25 cellular contexts compared by ENCODE assay signal in the genomic region with DNA sequence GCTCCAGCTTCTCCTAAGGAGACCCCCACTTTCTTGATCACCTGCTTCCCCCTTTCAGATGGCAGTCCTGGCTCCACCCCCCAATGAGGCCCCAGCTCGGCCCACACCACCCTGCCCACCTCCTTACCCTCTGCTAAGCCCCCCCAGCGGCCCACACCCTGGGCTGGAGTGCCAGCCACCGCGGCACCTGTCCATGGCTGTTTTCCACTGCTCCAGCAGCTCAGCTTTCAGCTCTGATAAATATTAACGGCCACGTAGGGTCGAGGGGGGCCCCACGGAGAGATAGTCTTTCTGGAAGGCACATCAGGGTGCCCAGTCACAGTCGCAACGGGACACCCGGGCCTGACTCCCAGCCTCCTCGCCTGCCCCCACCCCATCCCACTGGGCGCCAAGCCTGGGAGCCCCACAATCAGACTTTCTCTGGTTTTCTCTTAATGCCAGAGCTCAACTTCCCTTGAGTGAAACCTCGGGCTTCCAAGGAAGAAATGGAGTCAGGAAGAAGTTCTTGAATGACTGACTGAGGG. TPM values are rescaled to one million over a fixed set of nuclear protein-coding genes. Genes with fewer than 3 reads are reported as not detected.
DNase-seq lines count a peak whose midpoint lies in the region; ATAC-seq, FAIRE-seq and TF ChIP-seq lines count a peak whose summit lies in the region.
"Had no signal": no experiment of that assay in that cellular context is flagged by ENCODE, and none has a peak within 500 bp of the region (broad histone marks: within the 10 kb centered on the region; RNA-seq: fewer than 3 reads in every experiment).

No MANE protein-coding gene starts in this region.

- H3K79me2 ChIP-seq in H1 (ENCODE audit: control insufficient read depth in 1 of 2, insufficient read depth in 2 of 2, low read length in 2 of 2): no peaks in the 10 kb centered on the region

- peak overlapping the region; percentile 64; the same call in 1 of the 2 replicates for H2BK5ac ChIP-seq in H1 (ENCODE audit: low read depth, low read length)

- TF ChIP-seq CTCF in cardiac muscle cell (IDR thresholded peaks at IDR 0.05; ENCODE audit: low read depth, low read length) (no peak), H1 (IDR thresholded peaks at IDR 0.05; ENCODE audit: control extremely low read depth in 1 of 3, insufficient read depth in 1 of 3, low read depth in 1 of 3, low read length in 3 of 3) (no peak)

- no peak overlapping the region for H2AFZ ChIP-seq in H1 (ENCODE audit: low read length)

- no peaks in the 10 kb centered on the region for H4K20me1 ChIP-seq in H1 (replicated peaks in 1 of 2; ENCODE audit: control insufficient read depth in 1 of 2, insufficient read depth in 2 of 2, low read length in 2 of 2)

- H2BK15ac ChIP-seq in H1 (ENCODE audit: low read length): 0 out of 2 replicates have a peak overlapping the region, but pooled peaks have one; percentile 46

- H2BK12ac ChIP-seq in H1 (ENCODE audit: low read depth, low read length): 0 out of 2 replicates have a peak overlapping the region, but pooled peaks have one; percentile 27

- TF ChIP-seq RAD21 in H1 (IDR thresholded peaks at IDR 0.05 in 1 of 2, conservative IDR thresholded peaks at IDR 0.05 in 1 of 2; ENCODE audit: low read depth in 2 of 2, low read length in 2 of 2): no peak

- H2BK120ac ChIP-seq in H1 (replicated peaks; ENCODE audit: low read depth, low read length): no peak overlapping the region

- H3K9me3 ChIP-seq in cardiac muscle cell (ENCODE audit: low read depth): no peaks in the 10 kb centered on the region
- no peaks in the 10 kb centered on the region for H3K9me3 ChIP-seq in H1 (ENCODE audit: insufficient read depth in 2 of 2, low read depth in 1 of 2, low read length in 1 of 2)
- no peaks in the 10 kb centered on the region for H3K9me3 ChIP-seq in subcutaneous abdominal adipose tissue (ENCODE audit: control insufficient read depth in 5 of 5, low read length in 5 of 5)
- no peaks in the 10 kb centered on the region for H3K9me3 ChIP-seq in T-helper 17 cell (ENCODE audit: control insufficient read depth, low read length, poor library complexity, severe bottlenecking)

- H3K4ac ChIP-seq in H1 (replicated peaks; ENCODE audit: insufficient read length, low read depth, low read length): no peak overlapping the region

- no peak overlapping the region for H3K23ac ChIP-seq in H1 (ENCODE audit: insufficient read length)

- peaks cover 13 to 27% (median 23%) of the 10 kb centered on the region in 4 donors for H3K4me1 Mint-ChIP-seq in naive thymus-derived CD8-positive, alpha-beta T cell
- H3K4me1 Mint-ChIP-seq in T-helper 17 cell: peaks cover 9% of the 10 kb centered on the region

- no peaks in the 10 kb centered on the region for H3K27me3 ChIP-seq in cardiac muscle cell
- H3K27me3 ChIP-seq in H1 (replicated peaks in 1 of 4; ENCODE audit: control insufficient read depth in 3 of 4, extremely low read depth in 1 of 4, insufficient read depth in 3 of 4, low read length in 3 of 4): no peaks in the 10 kb centered on the region
- H3K27me3 ChIP-seq in subcutaneous abdominal adipose tissue (ENCODE audit: control insufficient read depth in 5 of 5, insufficient read depth in 4 of 5, low read length in 5 of 5): no peaks in the 10 kb centered on the region
- H3K27me3 ChIP-seq: dorsolateral prefrontal cortex had no signal

- TF ChIP-seq POLR2A in H1 (IDR thresholded peaks at IDR 0.05; ENCODE audit: control extremely low read depth in 1 of 2, low read depth in 2 of 2, low read length in 2 of 2): no peak

- 0 out of 2 replicates have a peak overlapping the region, but pooled peaks have one; percentile 61 for H2BK20ac ChIP-seq in H1 (ENCODE audit: low read length)

- ATAC-seq in naive thymus-derived CD8-positive, alpha-beta T cell: peak in 1 of 2 donors; percentile 15
- no peak for ATAC-seq in T-helper 17 cell

- H2AK5ac ChIP-seq in H1 (ENCODE audit: low read depth, low read length): no peak overlapping the region

- no peaks in the 10 kb centered on the region for H3K9me3 Mint-ChIP-seq in naive thymus-derived CD8-positive, alpha-beta T cell
- H3K9me3 Mint-ChIP-seq: activated CD4-positive, alpha-beta memory T cell treated with anti-CD3 and anti-CD28 coated beads, Interleukin-2, amount 10 ng/mL, durations not matched to agents 7 days and 5 days; activated naive CD8-positive, alpha-beta T cell treated with anti-CD3 and anti-CD28 coated beads for 36 hours; naive thymus-derived CD4-positive, alpha-beta T cell had no signal

- DNase-seq in cardiac muscle cell (ENCODE audit: low read depth in 1 of 2, low spot score in 1 of 2): no peak
- DNase-seq in cardiac septum (ENCODE audit: low spot score): no peak
- DNase-seq in H1 (ENCODE audit: low read depth in 1 of 2, low spot score in 2 of 2): no peak
- DNase-seq in naive thymus-derived CD8-positive, alpha-beta T cell: no peak
- DNase-seq in COR-L47 (lab: John Stamatoyannopoulos, UW): no peak
- DNase-seq in T-helper 17 cell: no peak
- DNase-seq in nucleus accumbens (lab: John Stamatoyannopoulos, UW): no peak
- DNase-seq: activated CD4-positive, alpha-beta memory T cell treated with anti-CD3 and anti-CD28 coated beads, Interleukin-2, amount 10 ng/mL, durations not matched to agents 7 days and 5 days; activated effector memory CD4-positive, alpha-beta T cell treated with Interleukin-2 at 50 U/mL for 16 hours; DND-41; dorsolateral prefrontal cortex; HCEC 1CT; NCI-H1092; NCI-H2081; NCI-H226; NCI-H748 treated with DMSO at 0.1 percent for 48 hours; SIG-M5 had no signal

- H3K36me3 ChIP-seq in cardiac muscle cell: no peaks in the 10 kb centered on the region
- no peaks in the 10 kb centered on the region for H3K36me3 ChIP-seq in H1 (ENCODE audit: control insufficient read depth in 2 of 4, insufficient read depth in 4 of 4, low read length in 3 of 4)
- no peaks in the 10 kb centered on the region for H3K36me3 ChIP-seq in subcutaneous abdominal adipose tissue (ENCODE audit: control insufficient read depth in 5 of 5, insufficient read depth in 5 of 5, low read length in 5 of 5)

- no peak overlapping the region for H3K18ac ChIP-seq in H1 (ENCODE audit: extremely low read depth, low read length)

- no peak overlapping the region for H3K14ac ChIP-seq in H1 (ENCODE audit: insufficient read length)

- H3K4me3 ChIP-seq in cardiac muscle cell (no peak overlapping the region), H1 (ENCODE audit: extremely low read depth in 1 of 4, insufficient read depth in 2 of 4, low read depth in 3 of 4, low read length in 4 of 4) (no peak overlapping the region; a peak in 1 of 8 replicates), subcutaneous abdominal adipose tissue (ENCODE audit: low read depth in 1 of 5, low read length in 5 of 5) (no peak overlapping the region)

- peak overlapping the region; percentile 80 for H3K27ac ChIP-seq in cardiac muscle cell
- H3K27ac ChIP-seq in H1 (ENCODE audit: low read depth, low read length): no peak overlapping the region
- peak overlapping the region; percentile 81 for H3K27ac ChIP-seq in subcutaneous abdominal adipose tissue (ENCODE audit: low read depth, low read length)
- H3K27ac ChIP-seq: dorsolateral prefrontal cortex had no signal

- no peak overlapping the region for H3K9ac ChIP-seq in H1 (replicated peaks in 1 of 4; ENCODE audit: extremely low read depth in 1 of 4, low read depth in 3 of 4, low read length in 3 of 4)
- H3K9ac ChIP-seq in subcutaneous abdominal adipose tissue (ENCODE audit: low read length in 5 of 5): peak overlapping the region in 1 of 5 donors; percentile 22

- peaks cover 7% of the 10 kb centered on the region; the same call in 1 of the 2 replicates for H3K23me2 ChIP-seq in H1 (ENCODE audit: low read depth, low read length)

- no peak for TF ChIP-seq EP300 in H1 (IDR thresholded peaks at IDR 0.05; ENCODE audit: borderline replicate concordance in 1 of 2, low read depth in 2 of 2, low read length in 2 of 2)

- no peaks in the 10 kb centered on the region for H3K27me3 Mint-ChIP-seq in naive thymus-derived CD8-positive, alpha-beta T cell
- peaks cover 12% of the 10 kb centered on the region for H3K27me3 Mint-ChIP-seq in T-helper 17 cell
- H3K27me3 Mint-ChIP-seq: activated naive CD8-positive, alpha-beta T cell treated with anti-CD3 and anti-CD28 coated beads for 36 hours had no signal

- 90% methylated on average over 14 of the region's 14 CpGs; no CpG with 5 or more reads in 1 of the 2 experiments for WGBS in H1 (ENCODE audit: extremely low coverage in 1 of 2, insufficient coverage in 1 of 2, insufficient read length in 1 of 2, insufficient replicate concordance in 2 of 2, low coverage in 1 of 2, low lambda C conversion rate in 2 of 2, missing lambda C conversion rate in 1 of 2), 2 experiments

- no peaks in the 10 kb centered on the region for H3K36me3 Mint-ChIP-seq in naive thymus-derived CD8-positive, alpha-beta T cell
- H3K36me3 Mint-ChIP-seq in T-helper 17 cell (ENCODE audit: low read depth): peaks cover 12% of the 10 kb centered on the region
- H3K36me3 Mint-ChIP-seq: activated naive CD8-positive, alpha-beta T cell treated with anti-CD3 and anti-CD28 coated beads for 36 hours; naive thymus-derived CD4-positive, alpha-beta T cell had no signal

- POLR2A ChIA-PET in H1 (lab: Charles Lee; ENCODE audit: partially characterized antibody): interaction anchor here (1.7 to 2.8 kb wide), 3 partner anchors 10 to 35 kb away, joined by 4 to 18 read pairs (median 5); no protein-coding TSS in a partner anchor
- POLR2A ChIA-PET in naive thymus-derived CD8-positive, alpha-beta T cell (lab: Charles Lee): interaction anchor here (1.8 kb wide), 1 partner anchor 54 kb away, joined by 4 read pairs; no protein-coding TSS in a partner anchor

- no peak overlapping the region; the same call in 1 of the 2 replicates for H4K8ac ChIP-seq in H1 (ENCODE audit: extremely low read depth, insufficient read depth, low read length)

- H3K27ac Mint-ChIP-seq in naive thymus-derived CD8-positive, alpha-beta T cell: peak overlapping the region in 8 of 10 donors; percentile 15 to 95 (median 82)
- H3K27ac Mint-ChIP-seq in T-helper 17 cell: no peak overlapping the region
- H3K27ac Mint-ChIP-seq: activated CD4-positive, alpha-beta memory T cell treated with anti-CD3 and anti-CD28 coated beads, Interleukin-2, amount 10 ng/mL, durations not matched to agents 7 days and 5 days had no signal

- H3K4me1 ChIP-seq in cardiac muscle cell (ENCODE audit: low read depth): peaks cover 36% of the 10 kb centered on the region
- H3K4me1 ChIP-seq in H1 (replicated peaks in 1 of 4; ENCODE audit: control insufficient read depth in 3 of 4, insufficient read depth in 4 of 4, low read length in 3 of 4): peaks cover 0 to 18% (median 13%) of the 10 kb centered on the region in 4 experiments; a peak in 6 of 7 replicates
- peaks cover 19 to 54% (median 52%) of the 10 kb centered on the region in 5 donors for H3K4me1 ChIP-seq in subcutaneous abdominal adipose tissue (ENCODE audit: control insufficient read depth in 5 of 5, insufficient read depth in 5 of 5, low read length in 5 of 5)

- H4K5ac ChIP-seq in H1 (ENCODE audit: insufficient read length, low read depth, low read length): no peak overlapping the region

- H4K91ac ChIP-seq in H1 (replicated peaks; ENCODE audit: insufficient read length, low read length): peak overlapping the region; percentile 47

- peak overlapping the region in 8 of 10 donors; percentile 29 to 92 (median 58) for H3K4me3 Mint-ChIP-seq in naive thymus-derived CD8-positive, alpha-beta T cell
- H3K4me3 Mint-ChIP-seq in T-helper 17 cell: no peak overlapping the region
- H3K4me3 Mint-ChIP-seq: activated CD4-positive, alpha-beta memory T cell treated with anti-CD3 and anti-CD28 coated beads, Interleukin-2, amount 10 ng/mL, durations not matched to agents 7 days and 5 days had no signal

- H3K56ac ChIP-seq in H1 (replicated peaks; ENCODE audit: insufficient read length, low read depth, low read length): no peak overlapping the region

- intact Hi-C loops in cardiac septum (cut with DNase I): no loop called here

- CTCF ChIA-PET in H1 (lab: Charles Lee; ENCODE audit: partially characterized antibody): interaction anchor here (0.7 to 2.9 kb wide), 7 partner anchors 10 to 94 kb away, joined by 3 to 12 read pairs (median 5); no protein-coding TSS in a partner anchor

- FAIRE-seq in H1 (lab: Jason Lieb, UNC): no peak
- FAIRE-seq: astrocyte, urothelium cell line had no signal

- H3K4me2 ChIP-seq in H1 (ENCODE audit: insufficient read depth in 1 of 2, low read depth in 2 of 2, low read length in 2 of 2): no peak overlapping the region; a peak in 1 of 4 replicates

- H3K79me1 ChIP-seq in H1 (ENCODE audit: low read depth, low read length): no peaks in the 10 kb centered on the region

RNA-seq across cellular contexts. Expression of a gene that starts 46.5 kb away (rescaled TPM):
- total RNA-seq in cardiac muscle cell (not detected in 2 replicates), cardiac septum (not detected), T-helper 17 cell (not detected)
- polyA plus RNA-seq in cardiac muscle cell (not detected in 2 replicates), H1 (2011; rRNA removed) (0.06 and 0.18 TPM in 2 replicates)
- total RNA-seq in H1 (2021; fragmentation: NEBNext Ultra II Directional; extraction: Animal tissue kit (Norgen Biotek cat#: 25700)): not detected in 2 replicates
- 0.12 TPM for polyA plus RNA-seq in H1 (2011; cell fraction: cytosol; rRNA removed)
- polyA plus RNA-seq in H1 (2011; cell fraction: nucleus; rRNA removed): 0.23 TPM
- polyA plus RNA-seq in H1 (2012, experiment 1 of 2): 0.15 to 0.29 TPM in 2 of 4 replicates, not detected in the others
- 0.42 TPM for polyA plus RNA-seq in H1 (2012, experiment 2 of 2)
- polyA plus RNA-seq in H1 (2013, experiment 1 of 2): 0.06 TPM
- 0.02 TPM for polyA plus RNA-seq in H1 (2013, experiment 2 of 2)
- 0.17 TPM in 1 of 2 replicates, not detected in the other for polyA minus RNA-seq in H1 (2011; rRNA and poly(A)+ RNA removed)
- not detected for polyA minus RNA-seq in H1 (2011; cell fraction: cytosol; rRNA and poly(A)+ RNA removed)
- polyA minus RNA-seq in H1 (2011; cell fraction: nucleus; rRNA and poly(A)+ RNA removed): not detected
- not detected for total RNA-seq in naive thymus-derived CD8-positive, alpha-beta T cell
- not detected for polyA plus RNA-seq in naive thymus-derived CD8-positive, alpha-beta T cell
- total RNA-seq: A172; activated CD4-positive, alpha-beta memory T cell treated with anti-CD3 and anti-CD28 coated beads, Interleukin-2, amount 10 ng/mL, durations not matched to agents 7 days and 5 days; activated naive CD8-positive, alpha-beta T cell treated with anti-CD3 and anti-CD28 coated beads for 36 hours; astrocyte; kidney epithelial cell; lung microvascular endothelial cell; naive thymus-derived CD4-positive, alpha-beta T cell had no signal
- polyA plus RNA-seq: naive thymus-derived CD4-positive, alpha-beta T cell had no signal
